31 cellular contexts compared by ENCODE assay signal in genomic region chr14:69204753-69205152, GRCh38. TPM values are rescaled to one million over a fixed set of nuclear protein-coding genes. Genes with fewer than 3 reads are reported as not detected.
A peak's percentile ranks its signal among the peaks of the same experiment; 100 is the strongest.
DNase-seq lines count a peak whose midpoint lies in the region; ATAC-seq and TF ChIP-seq lines count a peak whose summit lies in the region.
"Had no signal": no experiment of that assay in that cellular context is flagged by ENCODE, and none has a peak within 500 bp of the region (broad histone marks: within the 10 kb centered on the region; RNA-seq: fewer than 3 reads in every experiment).

No MANE protein-coding gene starts in this region.

- in situ Hi-C loops in mammary epithelial cell (cut with MboI; ENCODE audit: low sequenced_read_pairs in 2 of 2), result no loop called here

- no TSS peak for BruUV-seq in mammary epithelial cell (replicated peaks; lab: Mats Ljungman, UMichigan)
- no TSS peak for BruUV-seq in MCF 10A (replicated peaks; lab: Mats Ljungman, UMichigan)

- H2AFZ ChIP-seq in mammary epithelial cell (ENCODE audit: low read depth, low read length), result no peak overlapping the region
- H2AFZ ChIP-seq: hepatocyte had no signal

- no peak overlapping the region for H3K4me3 Mint-ChIP-seq in MCF 10A (ENCODE audit: unreplicated experiment)
- H3K4me3 Mint-ChIP-seq in activated naive CD8-positive, alpha-beta T cell treated with anti-CD3 and anti-CD28 coated beads for 36 hours, result no peak overlapping the region
- H3K4me3 Mint-ChIP-seq: activated CD8-positive, alpha-beta memory T cell treated with anti-CD3 and anti-CD28 coated beads, Interleukin-2, amount 10 ng/mL, durations not matched to agents 7 days and 5 days; activated naive CD4-positive, alpha-beta T cell treated with anti-CD3 and anti-CD28 coated beads, Interleukin-2, amount 10 ng/mL, durations not matched to agents 7 days and 5 days; B cell; CD8-positive, alpha-beta T cell; H9; nephron progenitor cell; T-cell had no signal

- H3K4me3 ChIP-seq in mammary epithelial cell (replicated peaks in 1 of 3; ENCODE audit: insufficient read depth in 1 of 3, low read depth in 2 of 3, low read length in 3 of 3), result no peak overlapping the region
- H3K4me3 ChIP-seq in fibroblast of mammary gland (ENCODE audit: control insufficient read depth, low read depth, low read length), result no peak overlapping the region
- H3K4me3 ChIP-seq: A549, gastrocnemius medialis, hepatocyte, MG63, mucosa of descending colon, ovary, smooth muscle cell, transverse colon had no signal

- H3K27me3 ChIP-seq in mammary epithelial cell (ENCODE audit: insufficient read depth, low read length), result no peaks in the 10 kb centered on the region
- H3K27me3 ChIP-seq: gastrocnemius medialis, hepatocyte, MG63, ovary, transverse colon had no signal

- H3K4me1 ChIP-seq in mammary epithelial cell (ENCODE audit: insufficient read depth, low read length), result peaks cover 11% of the 10 kb centered on the region
- H3K4me1 ChIP-seq: gastrocnemius medialis had no signal

- H3K4me1 Mint-ChIP-seq in MCF 10A (ENCODE audit: insufficient read depth, unreplicated experiment), result no peaks in the 10 kb centered on the region
- H3K4me1 Mint-ChIP-seq in activated naive CD8-positive, alpha-beta T cell treated with anti-CD3 and anti-CD28 coated beads for 36 hours, result peaks cover 4% of the 10 kb centered on the region
- H3K4me1 Mint-ChIP-seq: activated naive CD4-positive, alpha-beta T cell treated with anti-CD3 and anti-CD28 coated beads, Interleukin-2, amount 10 ng/mL, durations not matched to agents 7 days and 5 days; B cell had no signal

- H3K9me3 Mint-ChIP-seq in MCF 10A (ENCODE audit: unreplicated experiment), result no peaks in the 10 kb centered on the region
- H3K9me3 Mint-ChIP-seq in activated naive CD8-positive, alpha-beta T cell treated with anti-CD3 and anti-CD28 coated beads for 36 hours, result no peaks in the 10 kb centered on the region
- H3K9me3 Mint-ChIP-seq: activated naive CD4-positive, alpha-beta T cell treated with anti-CD3 and anti-CD28 coated beads, Interleukin-2, amount 10 ng/mL, durations not matched to agents 7 days and 5 days; CD8-positive, alpha-beta T cell; H9; nephron progenitor cell; T-cell had no signal

- DNase-seq in mammary epithelial cell, result peak; percentile 70
- no peak for DNase-seq in MCF 10A (ENCODE audit: unreplicated experiment)
- peak; percentile 71 for DNase-seq in RKO (ENCODE audit: low spot score)
- peak; percentile 31 for DNase-seq in fibroblast of mammary gland (ENCODE audit: low read depth)
- DNase-seq in left colon, result no peak
- no peak for DNase-seq in activated naive CD8-positive, alpha-beta T cell treated with anti-CD3 and anti-CD28 coated beads for 36 hours
- DNase-seq in NCI-H446 treated with DMSO at 0.1 percent for 48 hours (lab: John Stamatoyannopoulos, UW), result no peak
- no peak for DNase-seq in left lobe of liver (ENCODE audit: low spot score)
- DNase-seq: activated CD4-positive, CD25-positive, alpha-beta regulatory T cell; activated CD8-positive, alpha-beta memory T cell treated with anti-CD3 and anti-CD28 coated beads, Interleukin-2, amount 10 ng/mL, durations not matched to agents 7 days and 5 days; activated naive CD4-positive, alpha-beta T cell treated with anti-CD3 and anti-CD28 coated beads, Interleukin-2, amount 10 ng/mL, durations not matched to agents 7 days and 5 days; amniotic stem cell; CD8-positive, alpha-beta T cell; effector CD8-positive, alpha-beta T cell; gastrocnemius medialis; GDM1; H9; MG63; mucosa of descending colon; NCI-H1436; NCI-H2171 treated with DMSO at 0.1 percent for 48 hours; NCI-H524; nephron progenitor cell; ovary; stimulated activated CD4-positive, alpha-beta T cell treated with anti-CD3 and anti-CD28 coated beads, Interleukin-2, amount 100 ng/mL, for 24 hours; T-cell; transverse colon had no signal

- H3K27me3 Mint-ChIP-seq in MCF 10A (ENCODE audit: insufficient read depth, unreplicated experiment), result no peaks in the 10 kb centered on the region
- no peaks in the 10 kb centered on the region for H3K27me3 Mint-ChIP-seq in activated naive CD8-positive, alpha-beta T cell treated with anti-CD3 and anti-CD28 coated beads for 36 hours
- H3K27me3 Mint-ChIP-seq: activated CD8-positive, alpha-beta memory T cell treated with anti-CD3 and anti-CD28 coated beads, Interleukin-2, amount 10 ng/mL, durations not matched to agents 7 days and 5 days; activated naive CD4-positive, alpha-beta T cell treated with anti-CD3 and anti-CD28 coated beads, Interleukin-2, amount 10 ng/mL, durations not matched to agents 7 days and 5 days; B cell; T-cell had no signal

- H3K9me3 ChIP-seq in mammary epithelial cell (replicated peaks; ENCODE audit: insufficient read depth, low read length), result no peaks in the 10 kb centered on the region
- H3K9me3 ChIP-seq: A549, gastrocnemius medialis, MG63, mucosa of descending colon, ovary, transverse colon had no signal

- H3K36me3 Mint-ChIP-seq in MCF 10A (ENCODE audit: insufficient read depth, unreplicated experiment), result no peaks in the 10 kb centered on the region
- no peaks in the 10 kb centered on the region for H3K36me3 Mint-ChIP-seq in activated naive CD8-positive, alpha-beta T cell treated with anti-CD3 and anti-CD28 coated beads for 36 hours
- H3K36me3 Mint-ChIP-seq: activated CD8-positive, alpha-beta memory T cell treated with anti-CD3 and anti-CD28 coated beads, Interleukin-2, amount 10 ng/mL, durations not matched to agents 7 days and 5 days; activated naive CD4-positive, alpha-beta T cell treated with anti-CD3 and anti-CD28 coated beads, Interleukin-2, amount 10 ng/mL, durations not matched to agents 7 days and 5 days had no signal

- H3K27ac ChIP-seq in mammary epithelial cell (ENCODE audit: insufficient read depth, low read depth, low read length), result no peak overlapping the region
- H3K27ac ChIP-seq: A549, gastrocnemius medialis, hepatocyte, ovary, transverse colon had no signal

- no peaks in the 10 kb centered on the region for H4K20me1 ChIP-seq in mammary epithelial cell (ENCODE audit: insufficient read depth, low read length)

- intact Hi-C loops in mammary epithelial cell (cut with micrococcal nuclease), result no loop called here
- intact Hi-C loops in MCF 10A (cut with micrococcal nuclease), result no loop called here
- intact Hi-C loops in left colon (cut with DNase I, micrococcal nuclease), result no loop called here

- dilution Hi-C loops in mammary epithelial cell (cut with HindIII; ENCODE audit: low sequenced_read_pairs), result no loop called here

- peaks cover 23% of the 10 kb centered on the region for H3K79me2 ChIP-seq in mammary epithelial cell (ENCODE audit: insufficient read depth, low read length)

- peaks cover 2% of the 10 kb centered on the region for H3K36me3 ChIP-seq in mammary epithelial cell (ENCODE audit: insufficient read depth, low read length)
- H3K36me3 ChIP-seq: gastrocnemius medialis, MG63, ovary, transverse colon had no signal

- H3K27ac Mint-ChIP-seq in MCF 10A (ENCODE audit: low read depth, unreplicated experiment), result no peak overlapping the region
- H3K27ac Mint-ChIP-seq in activated naive CD8-positive, alpha-beta T cell treated with anti-CD3 and anti-CD28 coated beads for 36 hours, result no peak overlapping the region
- H3K27ac Mint-ChIP-seq: activated CD8-positive, alpha-beta memory T cell treated with anti-CD3 and anti-CD28 coated beads, Interleukin-2, amount 10 ng/mL, durations not matched to agents 7 days and 5 days; activated naive CD4-positive, alpha-beta T cell treated with anti-CD3 and anti-CD28 coated beads, Interleukin-2, amount 10 ng/mL, durations not matched to agents 7 days and 5 days; B cell; CD8-positive, alpha-beta T cell; H9; nephron progenitor cell; T-cell had no signal

- H3K4me2 ChIP-seq in mammary epithelial cell (ENCODE audit: insufficient read depth, low read depth, low read length), result no peak overlapping the region
- H3K4me2 ChIP-seq: A549, hepatocyte, smooth muscle cell had no signal

- POLR2A ChIA-PET in MCF 10A (lab: Yijun Ruan, JAX), result interaction anchor here (0.6 to 2.6 kb wide), 2 partner anchors 13 to 336 kb away, joined by 4 to 14 read pairs; partner anchors contain the start of gene EXD2

- TF ChIP-seq CTCF in mammary epithelial cell (conservative IDR thresholded peaks at IDR 0.05 in 1 of 2, IDR thresholded peaks at IDR 0.05 in 1 of 2; ENCODE audit: extremely low read depth in 1 of 2, insufficient read depth in 1 of 2, low read depth in 1 of 2, low read length in 2 of 2), result no peak
- TF ChIP-seq CTCF in MCF 10A (IDR thresholded peaks at IDR 0.05; ENCODE audit: unreplicated experiment), result no peak
- no peak for TF ChIP-seq CTCF in fibroblast of mammary gland (conservative IDR thresholded peaks at IDR 0.05; ENCODE audit: control insufficient read depth, insufficient read depth, low read depth, low read length)

- CTCF ChIA-PET in mammary epithelial cell (lab: Charles Lee; ENCODE audit: low non-redundant PET), result interaction anchor here (0.7 kb wide), 1 partner anchor 53 kb away, joined by 7 read pairs; no protein-coding TSS in a partner anchor
- CTCF ChIA-PET in MCF 10A (lab: Yijun Ruan, JAX), result interaction anchor here (1.2 kb wide), 1 partner anchor 75 kb away, joined by 4 read pairs; no protein-coding TSS in a partner anchor

- H3K9ac ChIP-seq in mammary epithelial cell (ENCODE audit: insufficient read depth, low read length), result no peak overlapping the region

- no peak for ATAC-seq in left colon
- no peak for ATAC-seq in left lobe of liver
- ATAC-seq: A549; activated CD8-positive, alpha-beta memory T cell treated with anti-CD3 and anti-CD28 coated beads, Interleukin-2, amount 10 ng/mL, durations not matched to agents 7 days and 5 days; CD8-positive, alpha-beta T cell; gastrocnemius medialis; mucosa of descending colon; T-cell had no signal

RNA-seq across cellular contexts. Expression of gene EXD2, which starts 13.5 kb away (rescaled TPM):
- 10 to 100 TPM; 28.8 to 30.2 TPM for total RNA-seq in mammary epithelial cell
- 16.1 TPM for polyA plus RNA-seq in mammary epithelial cell
- 12.2 TPM for polyA minus RNA-seq in mammary epithelial cell
- total RNA-seq in MCF 10A (2022), result 17.7 and 18.7 TPM in 2 replicates
- 10 to 100 TPM; 24.3 to 25.1 TPM for total RNA-seq in left colon
- 10 to 100 TPM; 12.0 to 13.0 TPM for total RNA-seq in activated naive CD8-positive, alpha-beta T cell treated with anti-CD3 and anti-CD28 coated beads for 36 hours
- total RNA-seq in left lobe of liver, result 8.2 TPM

RNA-seq across cellular contexts. Expression of gene DCAF5, which starts 51.8 kb away (rescaled TPM):
- total RNA-seq in mammary epithelial cell, result 10 to 100 TPM; 39.6 to 49.2 TPM
- 35.6 TPM for polyA plus RNA-seq in mammary epithelial cell
- 46.7 TPM for polyA minus RNA-seq in mammary epithelial cell
- 37.7 and 42.5 TPM in 2 replicates for total RNA-seq in MCF 10A (2022)
- total RNA-seq in left colon, result 10 to 100 TPM; 38.6 to 42.3 TPM
- total RNA-seq in activated naive CD8-positive, alpha-beta T cell treated with anti-CD3 and anti-CD28 coated beads for 36 hours, result 10 to 100 TPM; 33.4 to 35.1 TPM
- total RNA-seq in left lobe of liver, result 31.9 TPM

RNA-seq across cellular contexts. Expression of gene GALNT16, which starts 55.2 kb away (rescaled TPM):
- total RNA-seq in mammary epithelial cell (under 1 TPM; 0.09 to 0.67 TPM), MCF 10A (2022) (not detected in 2 replicates), left colon (1 to 10 TPM; 1.3 to 1.7 TPM), left lobe of liver (1.1 TPM)
- polyA plus RNA-seq in mammary epithelial cell, result 0.07 TPM
- polyA minus RNA-seq in mammary epithelial cell, result not detected
- total RNA-seq in activated naive CD8-positive, alpha-beta T cell treated with anti-CD3 and anti-CD28 coated beads for 36 hours, result under 1 TPM; 0.50 to 0.56 TPM

Comparison
In these comparisons a context has a peak if more than half of its experiments do, and no peak if none do; other contexts are left out.
1. DNase-seq: peak in mammary epithelial cell (single experiment), RKO (single experiment) and fibroblast of mammary gland (single experiment); none in MCF 10A (single experiment), left colon (0 of 2), activated naive CD8-positive, alpha-beta T cell treated with anti-CD3 and anti-CD28 coated beads for 36 hours (single experiment), NCI-H446 treated with DMSO at 0.1 percent for 48 hours (single experiment) and left lobe of liver (single experiment).